17 cellular contexts compared by ENCODE assay signal in genomic region chr17:79985951-79986391, GRCh38.
"Had no signal": no experiment of that assay in that cellular context is flagged by ENCODE, and none has a peak within 500 bp of the region (broad histone marks: within the 10 kb centered on the region; RNA-seq: fewer than 3 reads in every experiment).

No MANE protein-coding gene starts in this region.

- H3K4me3 ChIP-seq: cardiac muscle cell, colonic mucosa, prostate gland, testis had no signal

- H3K36me3 ChIP-seq: cardiac muscle cell, colonic mucosa, neutrophil, prostate gland had no signal

- ATAC-seq: activated CD8-positive, alpha-beta memory T cell treated with anti-CD3 and anti-CD28 coated beads, Interleukin-2, amount 10 ng/mL, durations not matched to agents 7 days and 5 days; activated T-cell treated with anti-CD3 and anti-CD28 coated beads, Interleukin-2, amount 50 U/mL, for 4 hours; stimulated activated naive CD8-positive, alpha-beta T cell treated with anti-CD3 and anti-CD28 coated beads, Interleukin-15, amount 100 ng/mL, for 72 hours had no signal

- DNase-seq: activated CD4-positive, alpha-beta T cell treated with anti-CD3 and anti-CD28 coated beads for 1 hour; activated CD4-positive, alpha-beta T cell treated with anti-CD3 and anti-CD28 coated beads, Interleukin-2, amount 50 U/mL, for 48 hours; activated CD8-positive, alpha-beta memory T cell treated with anti-CD3 and anti-CD28 coated beads, Interleukin-2, amount 10 ng/mL, durations not matched to agents 7 days and 5 days; activated gamma-delta T cell; activated naive CD8-positive, alpha-beta T cell treated with anti-CD3 and anti-CD28 coated beads, Interleukin-2, amount 10 ng/mL, durations not matched to agents 7 days and 5 days; activated T-cell treated with anti-CD3 and anti-CD28 coated beads, Interleukin-2, amount 50 U/mL, for 4 hours; islet precursor cell; naive B cell; stimulated activated CD4-positive, alpha-beta T cell treated with anti-CD3 and anti-CD28 coated beads, Interleukin-4, amount 100 ng/mL, for 4 hours; stimulated activated naive CD8-positive, alpha-beta T cell treated with anti-CD3 and anti-CD28 coated beads, Interleukin-15, amount 100 ng/mL, for 72 hours; SW 1271; T-helper 9 cell had no signal

- H3K27ac ChIP-seq: cardiac muscle cell, colonic mucosa, neutrophil, prostate gland had no signal

- H3K27me3 ChIP-seq: cardiac muscle cell, colonic mucosa, testis had no signal

- H3K9me3 ChIP-seq: colonic mucosa, neutrophil, prostate gland, testis had no signal
